ENCODE assay signal across 2 cellular contexts in genomic region chr14:103057028-103057371, GRCh38.
TF ChIP-seq lines count a peak whose summit lies in the region.

No MANE protein-coding gene starts in this region.

TF ChIP-seq in GM12878, 131 proteins besides CTCF, POLR2A, EP300 and RAD21:
- TF ChIP-seq NKRF (conservative IDR thresholded peaks at IDR 0.05) (peak; percentile 55; the same call in 1 of the 2 replicates), BACH1 (IDR thresholded peaks at IDR 0.05; ENCODE audit: borderline replicate concordance) (0 out of 2 replicates have a peak, but pooled peaks have one; percentile 17), CREB1 (IDR thresholded peaks at IDR 0.05; ENCODE audit: low read depth) (no peak), ZNF622 (IDR thresholded peaks at IDR 0.05) (no peak), SRF (IDR thresholded peaks at IDR 0.05; ENCODE audit: low read depth in 2 of 2, low read length in 2 of 2) (no peak), YY1 (IDR thresholded peaks at IDR 0.05; ENCODE audit: low read depth, low read length) (peak; percentile 79), KAT2A (conservative IDR thresholded peaks at IDR 0.05; ENCODE audit: control insufficient read depth, low read depth, low read length) (no peak), IKZF1 (conservative IDR thresholded peaks at IDR 0.05) (peak; percentile 96), LARP7 (IDR thresholded peaks at IDR 0.05) (peak; percentile 88), NR2F1 (conservative IDR thresholded peaks at IDR 0.05) (0 out of 2 replicates have a peak, but pooled peaks have one; percentile 35)

TF ChIP-seq in GM12891, 5 proteins besides CTCF, POLR2A, EP300 and RAD21:
- TF ChIP-seq SPI1 (IDR thresholded peaks at IDR 0.05; ENCODE audit: low read depth, low read length) (no peak), TAF1 (IDR thresholded peaks at IDR 0.05; ENCODE audit: low read depth, low read length) (no peak), PAX5 (IDR thresholded peaks at IDR 0.05; ENCODE audit: insufficient read depth, low read length, severe bottlenecking) (no peak), POLR2AphosphoS5 (IDR thresholded peaks at IDR 0.05; ENCODE audit: low read depth, low read length) (no peak), POU2F2 (IDR thresholded peaks at IDR 0.05; ENCODE audit: low read depth, low read length) (no peak)
